Comparison of ENCODE assay signal across 9 cellular contexts in the genomic region with DNA sequence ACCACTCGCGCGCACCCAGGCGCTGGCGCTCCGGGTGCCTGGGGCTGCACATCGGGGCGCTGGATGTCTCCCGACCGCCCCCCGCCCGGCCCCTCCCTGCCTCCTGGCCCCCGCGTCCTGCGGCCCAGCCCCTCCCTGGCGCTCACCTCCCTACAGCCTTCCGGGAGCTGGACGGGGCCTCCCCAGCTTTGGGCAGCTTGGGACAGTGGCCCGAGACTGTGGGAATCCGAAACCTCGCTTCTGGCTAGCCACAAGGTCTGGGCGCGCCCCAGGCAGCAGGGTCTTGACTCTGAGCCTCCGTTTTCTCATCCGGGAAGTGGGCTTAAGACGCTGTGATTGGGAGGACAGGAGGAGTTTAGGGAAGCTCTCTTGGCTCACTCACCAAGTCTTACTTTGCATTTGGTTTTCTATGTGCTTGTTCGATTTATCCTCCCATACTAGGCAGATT. TPM values are rescaled to one million over a fixed set of nuclear protein-coding genes. Genes with fewer than 3 reads are reported as not detected.
A peak's percentile ranks its signal among the peaks of the same experiment; 100 is the strongest.
DNase-seq lines count a peak whose midpoint lies in the region; ATAC-seq and TF ChIP-seq lines count a peak whose summit lies in the region.
"Had no signal": no experiment of that assay in that cellular context is flagged by ENCODE, and none has a peak within 500 bp of the region (broad histone marks: within the 10 kb centered on the region; RNA-seq: fewer than 3 reads in every experiment).

No MANE protein-coding gene starts in this region.

- H3K4me1 Mint-ChIP-seq in chondrocyte (ENCODE audit: low read depth): peaks cover 11% of the 10 kb centered on the region
- peaks cover 39% of the 10 kb centered on the region for H3K4me1 Mint-ChIP-seq in mesothelial cell of epicardium

- H3K36me3 ChIP-seq in cardiac muscle cell (no peaks in the 10 kb centered on the region), vagina (no peaks in the 10 kb centered on the region)

- no peaks in the 10 kb centered on the region for H3K36me3 Mint-ChIP-seq in chondrocyte (ENCODE audit: low read depth)
- H3K36me3 Mint-ChIP-seq in mesothelial cell of epicardium: peaks cover 7% of the 10 kb centered on the region

- peaks cover 26% of the 10 kb centered on the region for H3K27me3 Mint-ChIP-seq in chondrocyte (ENCODE audit: low read depth)
- H3K27me3 Mint-ChIP-seq in mesothelial cell of epicardium (ENCODE audit: low read depth): peaks cover 66% of the 10 kb centered on the region

- H3K9me3 Mint-ChIP-seq in chondrocyte (ENCODE audit: low read depth) (no peaks in the 10 kb centered on the region), mesothelial cell of epicardium (no peaks in the 10 kb centered on the region)

- DNase-seq in cardiac muscle cell (ENCODE audit: low read depth in 1 of 2, low spot score in 1 of 2) (no peak), Right ventricle myocardium inferior (ENCODE audit: missing footprints) (no peak), chondrocyte (ENCODE audit: low spot score) (no peak), mesothelial cell of epicardium (ENCODE audit: low spot score in 2 of 2, unreplicated experiment in 2 of 2) (no peak), vagina (ENCODE audit: extremely low spot score in 2 of 2) (no peak), putamen (ENCODE audit: low spot score) (no peak)
- DNase-seq: NCI-H1417 treated with DMSO at 0.1 percent for 48 hours had no signal

- H3K4me3 ChIP-seq in cardiac muscle cell (peak overlapping the region; percentile 30), vagina (peak overlapping the region; percentile 44 to 62)

- peaks cover 88% of the 10 kb centered on the region for H3K27me3 ChIP-seq in cardiac muscle cell
- H3K27me3 ChIP-seq in vagina: no peaks in the 10 kb centered on the region

- H3K4me1 ChIP-seq in cardiac muscle cell (ENCODE audit: low read depth): no peaks in the 10 kb centered on the region
- H3K4me1 ChIP-seq in vagina: peaks cover 41% of the 10 kb centered on the region

- ATAC-seq in Right ventricle myocardium inferior: no peak
- no peak for ATAC-seq in GM19467 (IDR thresholded peaks at IDR 0.05; ENCODE audit: unreplicated experiment)
- no peak for ATAC-seq in HG02852 (IDR thresholded peaks at IDR 0.05; ENCODE audit: unreplicated experiment)

- TF ChIP-seq CTCF in cardiac muscle cell (IDR thresholded peaks at IDR 0.05; ENCODE audit: low read depth, low read length) (no peak), chondrocyte (IDR thresholded peaks at IDR 0.05) (peak; percentile 52), mesothelial cell of epicardium (IDR thresholded peaks at IDR 0.05; ENCODE audit: unreplicated experiment) (no peak), vagina (IDR thresholded peaks at IDR 0.05) (no peak)

- H3K27ac Mint-ChIP-seq in chondrocyte (ENCODE audit: unreplicated experiment) (no peak overlapping the region), mesothelial cell of epicardium (peak overlapping the region; percentile 80)

- H3K9me3 ChIP-seq in cardiac muscle cell (ENCODE audit: low read depth) (no peaks in the 10 kb centered on the region), vagina (no peaks in the 10 kb centered on the region)

- H3K4me3 Mint-ChIP-seq in chondrocyte (ENCODE audit: unreplicated experiment): peak overlapping the region; percentile 67
- H3K4me3 Mint-ChIP-seq in mesothelial cell of epicardium: peak overlapping the region; percentile 78

- intact Hi-C loops in Right ventricle myocardium inferior (cut with DNase I) (no loop called here), vagina (cut with DNase I) (no loop called here)

- H3K27ac ChIP-seq in cardiac muscle cell (no peak overlapping the region), vagina (no peak overlapping the region)

- no peak for TF ChIP-seq POLR2A in vagina (IDR thresholded peaks at IDR 0.05)

RNA-seq across cellular contexts. Expression of a gene that starts 0.7 kb away (rescaled TPM):
- total RNA-seq in cardiac muscle cell (0.04 TPM in 1 of 2 replicates, not detected in the other), Right ventricle myocardium inferior (not detected), chondrocyte (0.05 to 0.46 TPM (median 0.08 TPM) in 3 replicates), mesothelial cell of epicardium (34.9 to 41.2 TPM (median 38.7 TPM) in 3 replicates), vagina (5.2 TPM)
- polyA plus RNA-seq in cardiac muscle cell: 0.36 TPM in 1 of 2 replicates, not detected in the other
